Comparison of ENCODE assay signal across 8 cellular contexts in the genomic region with DNA sequence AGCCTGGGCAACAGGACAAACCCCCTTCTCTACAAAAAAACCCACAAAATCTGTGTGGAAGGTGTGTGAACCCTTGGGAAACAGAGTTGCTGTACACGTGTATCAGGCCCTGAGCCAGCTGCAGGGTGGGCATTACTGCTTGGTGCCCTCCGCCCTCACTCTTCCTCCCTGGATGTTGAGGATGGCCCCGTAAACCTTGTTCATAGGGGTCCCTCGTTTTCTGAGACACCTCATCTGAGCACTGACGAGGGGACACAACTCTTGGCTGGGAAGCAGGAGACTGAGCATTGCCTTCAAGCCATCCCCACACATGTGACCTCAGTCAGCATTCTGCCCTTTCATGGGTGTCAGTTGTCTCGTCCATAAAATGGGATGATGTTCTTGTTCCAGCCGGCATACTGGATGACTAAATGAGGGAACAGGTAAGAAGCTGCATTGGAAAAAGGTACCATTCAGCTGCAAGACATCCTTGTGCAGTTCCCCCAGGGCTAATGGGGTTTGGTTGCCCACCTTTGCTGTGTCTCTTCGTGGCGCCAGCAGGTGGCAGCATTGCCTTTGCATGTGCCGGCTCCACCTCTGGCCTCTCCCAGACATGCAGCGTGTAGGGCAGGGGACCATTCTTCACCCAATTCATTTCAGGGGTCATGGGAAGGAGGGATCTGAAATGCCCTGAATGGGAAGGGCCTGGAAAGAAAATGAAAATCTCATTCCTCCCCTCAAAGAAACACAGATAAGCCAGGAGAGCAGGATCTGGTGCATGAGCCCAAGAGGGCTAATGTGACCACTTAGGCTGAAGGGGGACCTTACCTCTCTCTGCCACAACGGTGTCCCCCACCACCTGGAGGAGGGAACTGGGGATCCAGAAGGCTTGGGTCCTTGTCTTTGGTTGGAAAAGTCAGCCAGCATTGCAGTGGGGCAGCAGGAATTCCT. TPM values are rescaled to one million over a fixed set of nuclear protein-coding genes. Genes with fewer than 3 reads are reported as not detected.
DNase-seq lines count a peak whose midpoint lies in the region; ATAC-seq and TF ChIP-seq lines count a peak whose summit lies in the region.

No MANE protein-coding gene starts in this region.

- no peak overlapping the region for H3K27ac ChIP-seq in DND-41 (ENCODE audit: low read length)
- H3K27ac ChIP-seq in SK-N-SH (ENCODE audit: low read depth in 2 of 2, low read length in 1 of 2): no peak overlapping the region
- no peak overlapping the region for H3K27ac ChIP-seq in upper lobe of right lung

- peaks cover 5% of the 10 kb centered on the region for H3K27me3 Mint-ChIP-seq in glutamatergic neuron (ENCODE audit: unreplicated experiment)

- CTCF ChIA-PET in SK-N-SH (lab: Yijun Ruan, JAX): interaction anchor here (0.5 to 8.6 kb wide), 96 partner anchors 10 to 873 kb away, joined by 3 to 103 read pairs (median 5); a partner anchor contains a TSS

- H3K4me3 Mint-ChIP-seq in glutamatergic neuron (ENCODE audit: unreplicated experiment): no peak overlapping the region

- no peaks in the 10 kb centered on the region for H4K20me1 ChIP-seq in DND-41 (ENCODE audit: insufficient read depth, low read length)
- H4K20me1 ChIP-seq in SK-N-SH (ENCODE audit: insufficient read depth): no peaks in the 10 kb centered on the region

- H3K4me1 Mint-ChIP-seq in glutamatergic neuron (ENCODE audit: low read depth, unreplicated experiment): peaks cover 4% of the 10 kb centered on the region

- no peaks in the 10 kb centered on the region for H3K9me2 ChIP-seq in SK-N-SH

- POLR2A ChIA-PET in SK-N-SH (lab: Yijun Ruan, JAX): no interaction called here

- H3K79me2 ChIP-seq in DND-41 (ENCODE audit: insufficient read depth, low read length): no peaks in the 10 kb centered on the region
- H3K79me2 ChIP-seq in SK-N-SH (ENCODE audit: insufficient read depth): no peaks in the 10 kb centered on the region

- H3K36me3 Mint-ChIP-seq in glutamatergic neuron (ENCODE audit: unreplicated experiment): no peaks in the 10 kb centered on the region

- peak; percentile 96 for TF ChIP-seq RAD21 in SK-N-SH (IDR thresholded peaks at IDR 0.05; ENCODE audit: low read length)

- H3F3A ChIP-seq in SK-N-SH (replicated peaks; ENCODE audit: insufficient read depth): no peaks in the 10 kb centered on the region

- no peak overlapping the region for H3K4me3 ChIP-seq in DND-41 (ENCODE audit: low read depth in 1 of 2, low read length in 2 of 2)
- no peak overlapping the region for H3K4me3 ChIP-seq in MG63
- no peak overlapping the region; a peak in 1 of 4 replicates for H3K4me3 ChIP-seq in SK-N-SH (ENCODE audit: low read depth in 2 of 2, low read length in 1 of 2)
- no peak overlapping the region for H3K4me3 ChIP-seq in upper lobe of right lung

- intact Hi-C loops in upper lobe of right lung (cut with DNase I): no loop called here

- no peak overlapping the region for H3K4me2 ChIP-seq in DND-41 (ENCODE audit: insufficient read depth, low read length)
- no peak overlapping the region for H3K4me2 ChIP-seq in SK-N-SH

- H2AFZ ChIP-seq in DND-41 (ENCODE audit: low read depth, low read length) (no peak overlapping the region), SK-N-SH (ENCODE audit: low read depth) (no peak overlapping the region)

- H3K36me3 ChIP-seq in DND-41 (ENCODE audit: insufficient read depth, low read length) (no peaks in the 10 kb centered on the region), MG63 (no peaks in the 10 kb centered on the region), SK-N-SH (replicated peaks in 1 of 2; ENCODE audit: control insufficient read depth in 1 of 2, insufficient read depth in 2 of 2, low read length in 1 of 2) (no peaks in the 10 kb centered on the region), upper lobe of right lung (no peaks in the 10 kb centered on the region)

- H3K27ac Mint-ChIP-seq in glutamatergic neuron (ENCODE audit: unreplicated experiment): no peak overlapping the region

- DNase-seq in DND-41 (peak; percentile 78), MG63 (peak; percentile 75), SK-N-SH (peak; percentile 92), glutamatergic neuron (peak; percentile 83), pons (ENCODE audit: low spot score) (peak; percentile 58), upper lobe of right lung (peak; percentile 86)
- DNase-seq in activated naive CD4-positive, alpha-beta T cell treated with Interleukin-2 at 50 U/mL for 16 hours: peak; percentile 70

- TF ChIP-seq CTCF in DND-41 (IDR thresholded peaks at IDR 0.05; ENCODE audit: borderline replicate concordance, extremely low read depth, low read length, poor library complexity, severe bottlenecking) (peak; percentile 96), SK-N-SH (IDR thresholded peaks at IDR 0.05) (peak; percentile 99), glutamatergic neuron (IDR thresholded peaks at IDR 0.05; ENCODE audit: partially characterized antibody, unreplicated experiment) (peak; percentile 89), upper lobe of right lung (IDR thresholded peaks at IDR 0.05) (peak; percentile 97)

- H3K27me3 ChIP-seq in DND-41 (ENCODE audit: insufficient read depth, low read length, poor library complexity): no peaks in the 10 kb centered on the region
- H3K27me3 ChIP-seq in MG63: no peaks in the 10 kb centered on the region
- H3K27me3 ChIP-seq in SK-N-SH (ENCODE audit: insufficient read depth): no peaks in the 10 kb centered on the region
- H3K27me3 ChIP-seq in upper lobe of right lung: no peaks in the 10 kb centered on the region

- TF ChIP-seq EP300 in SK-N-SH (IDR thresholded peaks at IDR 0.05; ENCODE audit: borderline replicate concordance in 1 of 2, low read depth in 1 of 2, low read length in 1 of 2): no peak

- no peaks in the 10 kb centered on the region for H3K9me3 Mint-ChIP-seq in glutamatergic neuron (ENCODE audit: unreplicated experiment)

- H3K4me1 ChIP-seq in DND-41 (ENCODE audit: insufficient read depth, low read length) (peaks cover 8% of the 10 kb centered on the region), SK-N-SH (ENCODE audit: control insufficient read depth in 1 of 2, insufficient read depth in 2 of 2, low read depth in 1 of 2, low read length in 1 of 2) (peaks cover 0 to 12% of the 10 kb centered on the region in 2 experiments; a peak in 1 of 4 replicates), upper lobe of right lung (peaks cover 6% of the 10 kb centered on the region)

- 24% methylated on average over 12 of the region's 12 CpGs for WGBS in SK-N-SH (ENCODE audit: low lambda C conversion rate)

- H3K9me3 ChIP-seq in DND-41 (ENCODE audit: insufficient read depth, low read length, severe bottlenecking) (no peaks in the 10 kb centered on the region), MG63 (no peaks in the 10 kb centered on the region), SK-N-SH (no peaks in the 10 kb centered on the region), upper lobe of right lung (no peaks in the 10 kb centered on the region)

- H3K9ac ChIP-seq in DND-41 (ENCODE audit: low read depth, low read length) (no peak overlapping the region), SK-N-SH (no peak overlapping the region)

- ATAC-seq in DND-41 (ENCODE audit: insufficient read depth, low read depth) (peak; percentile 97), GM21737 (IDR thresholded peaks at IDR 0.05; ENCODE audit: unreplicated experiment) (peak; percentile 70), upper lobe of right lung (peak; percentile 92)

TF ChIP-seq in SK-N-SH, 30 proteins besides CTCF, POLR2A, EP300 and RAD21 (continues in another document):
- TF ChIP-seq POLR2AphosphoS5 (IDR thresholded peaks at IDR 0.05; ENCODE audit: low read depth, low read length): no peak
- peak; percentile 80 for TF ChIP-seq SMC3 (IDR thresholded peaks at IDR 0.05; ENCODE audit: low read depth, low read length)
- TF ChIP-seq MXI1 (IDR thresholded peaks at IDR 0.05; ENCODE audit: low read depth, low read length): peak; percentile 54; the same call in 1 of the 2 replicates
- TF ChIP-seq SIN3A (IDR thresholded peaks at IDR 0.05; ENCODE audit: borderline replicate concordance, low read depth, low read length): no peak
- no peak for TF ChIP-seq TEAD4 (IDR thresholded peaks at IDR 0.05; ENCODE audit: borderline replicate concordance, insufficient read depth)
- TF ChIP-seq FOXJ3 (CRISPR knock-in tag; IDR thresholded peaks at IDR 0.05): peak; percentile 43
- no peak for TF ChIP-seq ELF1 (IDR thresholded peaks at IDR 0.05)
- TF ChIP-seq, protein P1, sequence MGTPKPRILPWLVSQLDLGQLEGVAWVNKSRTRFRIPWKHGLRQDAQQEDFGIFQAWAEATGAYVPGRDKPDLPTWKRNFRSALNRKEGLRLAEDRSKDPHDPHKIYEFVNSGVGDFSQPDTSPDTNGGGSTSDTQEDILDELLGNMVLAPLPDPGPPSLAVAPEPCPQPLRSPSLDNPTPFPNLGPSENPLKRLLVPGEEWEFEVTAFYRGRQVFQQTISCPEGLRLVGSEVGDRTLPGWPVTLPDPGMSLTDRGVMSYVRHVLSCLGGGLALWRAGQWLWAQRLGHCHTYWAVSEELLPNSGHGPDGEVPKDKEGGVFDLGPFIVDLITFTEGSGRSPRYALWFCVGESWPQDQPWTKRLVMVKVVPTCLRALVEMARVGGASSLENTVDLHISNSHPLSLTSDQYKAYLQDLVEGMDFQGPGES (IDR thresholded peaks at IDR 0.05; ENCODE audit: low read depth, low read length): no peak
- TF ChIP-seq, protein P2, sequence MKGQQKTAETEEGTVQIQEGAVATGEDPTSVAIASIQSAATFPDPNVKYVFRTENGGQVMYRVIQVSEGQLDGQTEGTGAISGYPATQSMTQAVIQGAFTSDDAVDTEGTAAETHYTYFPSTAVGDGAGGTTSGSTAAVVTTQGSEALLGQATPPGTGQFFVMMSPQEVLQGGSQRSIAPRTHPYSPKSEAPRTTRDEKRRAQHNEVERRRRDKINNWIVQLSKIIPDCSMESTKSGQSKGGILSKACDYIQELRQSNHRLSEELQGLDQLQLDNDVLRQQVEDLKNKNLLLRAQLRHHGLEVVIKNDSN (IDR thresholded peaks at IDR 0.05; ENCODE audit: borderline replicate concordance, low read depth): no peak
- peak; percentile 33; the same call in 1 of the 2 replicates for TF ChIP-seq RCOR1 (IDR thresholded peaks at IDR 0.05; ENCODE audit: low read length)
- TF ChIP-seq EZH2phosphoT487 (IDR thresholded peaks at IDR 0.05; ENCODE audit: borderline replicate concordance, low read depth): no peak
- TF ChIP-seq GABPA (IDR thresholded peaks at IDR 0.05; ENCODE audit: low read depth): no peak

RNA-seq across cellular contexts. Expression of a gene that starts 36.4 kb away (rescaled TPM):
- not detected in 2 replicates for total RNA-seq in MG63 (2014; rRNA removed; shearing (Covaris generic); ENCODE audit: low replicate concordance)
- not detected in 2 replicates for polyA plus RNA-seq in SK-N-SH (2012; rRNA removed)
- not detected in 2 replicates for polyA plus RNA-seq in SK-N-SH (2012; cell fraction: cytosol; rRNA removed)
- not detected in 2 replicates for polyA plus RNA-seq in SK-N-SH (2012; cell fraction: nucleus; rRNA removed)
- total RNA-seq in glutamatergic neuron (ENCODE audit: unreplicated experiment): not detected
- 6.4 TPM for total RNA-seq in upper lobe of right lung
